Comparison of ENCODE assay signal across 11 cellular contexts in genomic region chr22:40211481-40212052, GRCh38. TPM values are rescaled to one million over a fixed set of nuclear protein-coding genes. Genes with fewer than 3 reads are reported as not detected.
DNase-seq lines count a peak whose midpoint lies in the region; ATAC-seq and TF ChIP-seq lines count a peak whose summit lies in the region.
"Had no signal": no experiment of that assay in that cellular context is flagged by ENCODE, and none has a peak within 500 bp of the region (broad histone marks: within the 10 kb centered on the region; RNA-seq: fewer than 3 reads in every experiment).

No MANE protein-coding gene starts in this region.

- H3K9me3 Mint-ChIP-seq in CD4-positive, CD25-positive, alpha-beta regulatory T cell: no peaks in the 10 kb centered on the region

- ATAC-seq in CD4-positive, CD25-positive, alpha-beta regulatory T cell (ENCODE audit: low read depth in 2 of 2): no peak
- ATAC-seq in HG03354 (IDR thresholded peaks at IDR 0.05; ENCODE audit: poor library complexity, severe bottlenecking, unreplicated experiment): no peak
- ATAC-seq: Panc1 had no signal

- BruUV-seq in A673 (replicated peaks; lab: Mats Ljungman, UMichigan): no TSS peak

- POLR2A ChIA-PET in A673 (lab: Charles Lee; ENCODE audit: low non-redundant PET): no interaction called here

- H3K36me3 ChIP-seq in CD4-positive, CD25-positive, alpha-beta regulatory T cell (ENCODE audit: control insufficient read depth, insufficient read depth, low read length): peaks cover 8% of the 10 kb centered on the region
- no peaks in the 10 kb centered on the region for H3K36me3 ChIP-seq in neutrophil
- H3K36me3 ChIP-seq in A673 (ENCODE audit: insufficient read depth, low read length, poor library complexity, severe bottlenecking): no peaks in the 10 kb centered on the region

- H3K4me3 ChIP-seq in CD4-positive, CD25-positive, alpha-beta regulatory T cell (ENCODE audit: low read depth, low read length): no peak overlapping the region
- H3K4me3 ChIP-seq in neutrophil (ENCODE audit: low read depth in 1 of 2, low read length in 1 of 2) (peak overlapping the region in 1 of 2 experiments; percentile 12), A673 (ENCODE audit: low read depth, low read length, poor library complexity, severe bottlenecking) (no peak overlapping the region)
- H3K4me3 ChIP-seq: coronary artery had no signal

- peaks cover 10% of the 10 kb centered on the region for H3K36me3 Mint-ChIP-seq in CD4-positive, CD25-positive, alpha-beta regulatory T cell

- DNase-seq in CD4-positive, CD25-positive, alpha-beta regulatory T cell: no peak
- peak; percentile 33 for DNase-seq in MV-4-11 (lab: John Stamatoyannopoulos, UW)
- peak; percentile 34 for DNase-seq in foreskin melanocyte
- DNase-seq in A673 (ENCODE audit: low spot score): no peak
- DNase-seq in NCI-H1436 treated with DMSO at 0.1 percent for 48 hours (lab: John Stamatoyannopoulos, UW): no peak
- no peak for DNase-seq in HT-29 (ENCODE audit: low spot score)
- DNase-seq: stimulated activated naive CD4-positive, alpha-beta T cell had no signal

- TF ChIP-seq CTCF in neutrophil (IDR thresholded peaks at IDR 0.05) (no peak), A673 (conservative IDR thresholded peaks at IDR 0.05; ENCODE audit: low read depth, low read length) (no peak)

- CTCF ChIA-PET in A673 (lab: Charles Lee): interaction anchor here (0.6 kb wide), 1 partner anchor 185 kb away, joined by 3 read pairs; no protein-coding TSS in a partner anchor

- H3K4me3 Mint-ChIP-seq in CD4-positive, CD25-positive, alpha-beta regulatory T cell: peak overlapping the region in 1 of 4 donors; percentile 27

- intact Hi-C loops in A673 (cut with micrococcal nuclease; ENCODE audit: unreplicated experiment): no loop called here

- peaks cover 44% of the 10 kb centered on the region for H3K4me1 ChIP-seq in CD4-positive, CD25-positive, alpha-beta regulatory T cell (ENCODE audit: control insufficient read depth, insufficient read depth, low read length, poor library complexity, severe bottlenecking)
- H3K4me1 ChIP-seq in neutrophil (ENCODE audit: control insufficient read depth in 1 of 2, insufficient read depth in 1 of 2, low read depth in 1 of 2, low read length in 1 of 2): peaks cover 81% of the 10 kb centered on the region in 2 experiments
- H3K4me1 ChIP-seq in A673 (ENCODE audit: insufficient read depth, low read length, poor library complexity, severe bottlenecking): peaks cover 30% of the 10 kb centered on the region

- H3K9me3 ChIP-seq in CD4-positive, CD25-positive, alpha-beta regulatory T cell (ENCODE audit: control insufficient read depth in 2 of 2, low read length in 2 of 2): no peaks in the 10 kb centered on the region
- H3K9me3 ChIP-seq in neutrophil (no peaks in the 10 kb centered on the region), A673 (ENCODE audit: low read depth, low read length, poor library complexity, severe bottlenecking) (no peaks in the 10 kb centered on the region)

- peak overlapping the region in 2 of 3 donors; percentile 59 to 90 for H3K27ac Mint-ChIP-seq in CD4-positive, CD25-positive, alpha-beta regulatory T cell

- no peaks in the 10 kb centered on the region for H3K27me3 Mint-ChIP-seq in CD4-positive, CD25-positive, alpha-beta regulatory T cell

- no peak overlapping the region for H3K27ac ChIP-seq in CD4-positive, CD25-positive, alpha-beta regulatory T cell (ENCODE audit: insufficient read depth, low read length, poor library complexity, severe bottlenecking)
- H3K27ac ChIP-seq in neutrophil: peak overlapping the region; percentile 85
- no peak overlapping the region for H3K27ac ChIP-seq in A673 (ENCODE audit: low read depth, low read length, poor library complexity, severe bottlenecking)

- H3K4me1 Mint-ChIP-seq in CD4-positive, CD25-positive, alpha-beta regulatory T cell: peaks cover 56 to 92% (median 67%) of the 10 kb centered on the region in 4 donors

- no peaks in the 10 kb centered on the region for H3K27me3 ChIP-seq in CD4-positive, CD25-positive, alpha-beta regulatory T cell (ENCODE audit: control insufficient read depth, insufficient read depth, low read length)
- H3K27me3 ChIP-seq in neutrophil (no peaks in the 10 kb centered on the region), A673 (replicated peaks; ENCODE audit: insufficient read depth, low read depth, low read length, poor library complexity) (no peaks in the 10 kb centered on the region)

RNA-seq across cellular contexts. Expression of gene TNRC6B, which starts 33.8 kb away (rescaled TPM):
- total RNA-seq in CD4-positive, CD25-positive, alpha-beta regulatory T cell: 144 TPM
- polyA plus RNA-seq in CD4-positive, CD25-positive, alpha-beta regulatory T cell: 10 to 100 TPM; 50.6 to 79.7 (median 65.1) TPM
- total RNA-seq in A673 (2021): 52.2 and 56.6 TPM in 2 replicates
- total RNA-seq in HT-29 (2014; rRNA removed; shearing (Covaris generic)): 10.5 and 12.2 TPM in 2 replicates

Comparison
In these comparisons a context has a peak if more than half of its experiments do, and no peak if none do; other contexts are left out.
1. DNase-seq: peak in MV-4-11 (single experiment) and foreskin melanocyte (single experiment); none in CD4-positive, CD25-positive, alpha-beta regulatory T cell (0 of 3), A673 (single experiment), NCI-H1436 treated with DMSO at 0.1 percent for 48 hours (single experiment) and HT-29 (single experiment).